20 cellular contexts compared by ENCODE assay signal in genomic region chr14:71383510-71383909, GRCh38.
"Had no signal": no experiment of that assay in that cellular context is flagged by ENCODE, and none has a peak within 500 bp of the region (broad histone marks: within the 10 kb centered on the region; RNA-seq: fewer than 3 reads in every experiment).

No MANE protein-coding gene starts in this region.

- FAIRE-seq: astrocyte, bronchial epithelial cell had no signal

- H3K27ac ChIP-seq: esophagus squamous epithelium, transverse colon, vagina had no signal

- H3K27me3 ChIP-seq: esophagus squamous epithelium, transverse colon, vagina had no signal

- H3K27ac Mint-ChIP-seq: activated naive CD4-positive, alpha-beta T cell treated with anti-CD3 and anti-CD28 coated beads, Interleukin-2, amount 50 U/mL, for 24 hours; activated T-cell treated with anti-CD3 and anti-CD28 coated beads, Interleukin-2, amount 50 U/mL, for 72 hours; natural killer cell had no signal

- H3K9me3 ChIP-seq: esophagus squamous epithelium, transverse colon, vagina had no signal

- DNase-seq: activated CD4-positive, alpha-beta T cell treated with anti-CD3 and anti-CD28 coated beads, Interleukin-2, amount 50 U/mL, for 4 hours; activated CD4-positive, CD25-positive, alpha-beta regulatory T cell treated with anti-CD3 and anti-CD28 coated beads, Interleukin-2, amount 50 U/mL, for 72 hours; activated gamma-delta T cell; activated T-cell treated with anti-CD3 and anti-CD28 coated beads, Interleukin-2, amount 50 U/mL, for 72 hours; cerebellar nuclear complex; effector memory CD4-positive, alpha-beta T cell; esophagus squamous epithelium; immature natural killer cell; left ventricle myocardium superior; natural killer cell; nucleus accumbens; stimulated activated CD8-positive, alpha-beta memory T cell treated with anti-CD3 and anti-CD28 coated beads, Interleukin-4, amount 100 ng/mL, for 48 hours; stimulated activated naive CD8-positive, alpha-beta T cell treated with anti-CD3 and anti-CD28 coated beads, Interleukin-15, Interleukin-2, amounts not matched to agents 100 U/mL and 50 U/mL, for 24 hours; T-helper 1 cell; T1000 had no signal

- H3K36me3 ChIP-seq: esophagus squamous epithelium, transverse colon, vagina had no signal

- H3K36me3 Mint-ChIP-seq: immature natural killer cell, natural killer cell had no signal

- H3K9me3 Mint-ChIP-seq: activated naive CD4-positive, alpha-beta T cell treated with anti-CD3 and anti-CD28 coated beads, Interleukin-2, amount 50 U/mL, for 24 hours; activated T-cell treated with anti-CD3 and anti-CD28 coated beads, Interleukin-2, amount 50 U/mL, for 72 hours; immature natural killer cell; natural killer cell had no signal

- H3K4me1 ChIP-seq: vagina had no signal

- H3K4me3 Mint-ChIP-seq: activated naive CD4-positive, alpha-beta T cell treated with anti-CD3 and anti-CD28 coated beads, Interleukin-2, amount 50 U/mL, for 24 hours; activated T-cell treated with anti-CD3 and anti-CD28 coated beads, Interleukin-2, amount 50 U/mL, for 72 hours; immature natural killer cell; natural killer cell had no signal

- H3K4me3 ChIP-seq: esophagus squamous epithelium, transverse colon, vagina had no signal

- H3K27me3 Mint-ChIP-seq: activated naive CD4-positive, alpha-beta T cell treated with anti-CD3 and anti-CD28 coated beads, Interleukin-2, amount 50 U/mL, for 24 hours had no signal

- ATAC-seq: activated T-cell treated with anti-CD3 and anti-CD28 coated beads, Interleukin-2, amount 50 U/mL, for 72 hours; left ventricle myocardium superior; natural killer cell; stimulated activated naive CD8-positive, alpha-beta T cell treated with anti-CD3 and anti-CD28 coated beads, Interleukin-15, Interleukin-2, amounts not matched to agents 100 U/mL and 50 U/mL, for 24 hours had no signal
